ENCODE assay signal across 20 cellular contexts in genomic region chr1:177343445-177343844, GRCh38.
DNase-seq lines count a peak whose midpoint lies in the region; ATAC-seq, FAIRE-seq and TF ChIP-seq lines count a peak whose summit lies in the region.
"Had no signal": no experiment of that assay in that cellular context is flagged by ENCODE, and none has a peak within 500 bp of the region (broad histone marks: within the 10 kb centered on the region; RNA-seq: fewer than 3 reads in every experiment).

No MANE protein-coding gene starts in this region.

- H4K20me1 ChIP-seq in GM23338 (replicated peaks; ENCODE audit: insufficient read depth) (no peaks in the 10 kb centered on the region), H1 (replicated peaks in 1 of 2; ENCODE audit: control insufficient read depth in 1 of 2, insufficient read depth in 2 of 2, low read length in 2 of 2) (no peaks in the 10 kb centered on the region)

- H3K18ac ChIP-seq in H1 (ENCODE audit: extremely low read depth, low read length) = no peak overlapping the region

- TF ChIP-seq POLR2A in H1 (IDR thresholded peaks at IDR 0.05; ENCODE audit: control extremely low read depth in 1 of 2, low read depth in 2 of 2, low read length in 2 of 2) = no peak

- H3K79me1 ChIP-seq in H1 (ENCODE audit: low read depth, low read length) = no peaks in the 10 kb centered on the region

- no peak overlapping the region for H2BK120ac ChIP-seq in H1 (replicated peaks; ENCODE audit: low read depth, low read length)

- H3K4me3 ChIP-seq in AG10803 (ENCODE audit: low read length) (no peak overlapping the region), GM23338 (no peak overlapping the region), H1 (ENCODE audit: extremely low read depth in 1 of 4, insufficient read depth in 2 of 4, low read depth in 3 of 4, low read length in 4 of 4) (no peak overlapping the region)
- H3K4me3 ChIP-seq: MG63 had no signal

- H3K4me3 Mint-ChIP-seq in GM23338 = no peak overlapping the region
- H3K4me3 Mint-ChIP-seq in nephron progenitor cell = no peak overlapping the region
- no peak overlapping the region for H3K4me3 Mint-ChIP-seq in WTC11
- H3K4me3 Mint-ChIP-seq: CD14-positive monocyte had no signal

- peak overlapping the region; percentile 38; the same call in 1 of the 2 replicates for H2AFZ ChIP-seq in GM23338
- H2AFZ ChIP-seq in H1 (ENCODE audit: low read length) = no peak overlapping the region; the same call in 1 of the 2 replicates

- H3K23ac ChIP-seq in H1 (ENCODE audit: insufficient read length) = no peak overlapping the region

- H3K4me1 Mint-ChIP-seq in GM23338 (no peaks in the 10 kb centered on the region; the same call in 2 of the 3 replicates), nephron progenitor cell (peaks cover 71% of the 10 kb centered on the region), WTC11 (peaks cover 5% of the 10 kb centered on the region; the same call in 1 of the 2 replicates)
- H3K4me1 Mint-ChIP-seq: CD14-positive monocyte had no signal

- H3K56ac ChIP-seq in H1 (replicated peaks; ENCODE audit: insufficient read length, low read depth, low read length) = no peak overlapping the region

- H3K14ac ChIP-seq in H1 (ENCODE audit: insufficient read length) = no peak overlapping the region

- H3K9me2 ChIP-seq in GM23338 (ENCODE audit: insufficient read depth) = 0 out of 2 replicates have a peak, but pooled peaks cover 2% of the 10 kb centered on the region
- H3K9me2 ChIP-seq: SK-N-SH had no signal

- no peak for TF ChIP-seq RAD21 in H1 (IDR thresholded peaks at IDR 0.05 in 1 of 2, conservative IDR thresholded peaks at IDR 0.05 in 1 of 2; ENCODE audit: low read depth in 2 of 2, low read length in 2 of 2)

- no peaks in the 10 kb centered on the region for H3F3A ChIP-seq in GM23338 (replicated peaks; ENCODE audit: low read depth)

- no peak overlapping the region for H4K8ac ChIP-seq in H1 (ENCODE audit: extremely low read depth, insufficient read depth, low read length)

- no peak for TF ChIP-seq EP300 in H1 (IDR thresholded peaks at IDR 0.05; ENCODE audit: borderline replicate concordance in 1 of 2, low read depth in 2 of 2, low read length in 2 of 2)

- no peak overlapping the region for H2AK5ac ChIP-seq in H1 (ENCODE audit: low read depth, low read length)

- H3K27me3 ChIP-seq in GM23338 (ENCODE audit: insufficient read depth) (no peaks in the 10 kb centered on the region), H1 (replicated peaks in 1 of 4; ENCODE audit: control insufficient read depth in 3 of 4, extremely low read depth in 1 of 4, insufficient read depth in 3 of 4, low read length in 3 of 4) (no peaks in the 10 kb centered on the region)

- TF ChIP-seq CTCF in AG10803 (conservative IDR thresholded peaks at IDR 0.05; ENCODE audit: low read length) = no peak
- TF ChIP-seq CTCF in GM23338 (conservative IDR thresholded peaks at IDR 0.05; ENCODE audit: low read depth in 2 of 2) = no peak
- TF ChIP-seq CTCF in H1 (IDR thresholded peaks at IDR 0.05; ENCODE audit: control extremely low read depth in 1 of 3, insufficient read depth in 1 of 3, low read depth in 1 of 3, low read length in 3 of 3) = no peak
- no peak for TF ChIP-seq CTCF in nephron progenitor cell (IDR thresholded peaks at IDR 0.05)
- no peak for TF ChIP-seq CTCF in WTC11 (IDR thresholded peaks at IDR 0.05)

- ATAC-seq in GM23338 (no peak), WTC11 (no peak)
- ATAC-seq: PC-3 had no signal

- peaks cover 6% of the 10 kb centered on the region for H3K27me3 Mint-ChIP-seq in GM23338 (ENCODE audit: insufficient read depth, low read depth, poor library complexity)
- peaks cover 2% of the 10 kb centered on the region for H3K27me3 Mint-ChIP-seq in nephron progenitor cell (ENCODE audit: low read depth, poor library complexity)
- H3K27me3 Mint-ChIP-seq in WTC11 (ENCODE audit: low read depth) = no peaks in the 10 kb centered on the region

- H3K27ac Mint-ChIP-seq in GM23338 (no peak overlapping the region), nephron progenitor cell (peak overlapping the region; percentile 46), WTC11 (no peak overlapping the region)
- H3K27ac Mint-ChIP-seq: CD14-positive monocyte had no signal

- POLR2A ChIA-PET in H1 (lab: Charles Lee; ENCODE audit: partially characterized antibody) (no interaction called here), WTC11 (lab: Charles Lee) (no interaction called here)

- no peak overlapping the region for H3K4me2 ChIP-seq in GM23338
- no peak overlapping the region for H3K4me2 ChIP-seq in H1 (ENCODE audit: insufficient read depth in 1 of 2, low read depth in 2 of 2, low read length in 2 of 2)
- H3K4me2 ChIP-seq: SK-N-SH had no signal

- no peaks in the 10 kb centered on the region for H3K36me3 ChIP-seq in GM23338 (ENCODE audit: insufficient read depth)
- no peaks in the 10 kb centered on the region for H3K36me3 ChIP-seq in H1 (ENCODE audit: control insufficient read depth in 2 of 4, insufficient read depth in 4 of 4, low read length in 3 of 4)
- H3K36me3 ChIP-seq: MG63 had no signal

- FAIRE-seq in H1 (lab: Jason Lieb, UNC) = no peak

- H3K9me3 Mint-ChIP-seq in GM23338 (no peaks in the 10 kb centered on the region; the same call in 2 of the 3 replicates), nephron progenitor cell (no peaks in the 10 kb centered on the region), WTC11 (no peaks in the 10 kb centered on the region)

- no peaks in the 10 kb centered on the region for H3K79me2 ChIP-seq in GM23338 (replicated peaks; ENCODE audit: insufficient read depth)
- H3K79me2 ChIP-seq in H1 (ENCODE audit: control insufficient read depth in 1 of 2, insufficient read depth in 2 of 2, low read length in 2 of 2) = no peaks in the 10 kb centered on the region

- 90% methylated on average over 5 of the region's 5 CpGs; no CpG with 5 or more reads in 1 of the 2 experiments for WGBS in H1 (ENCODE audit: extremely low coverage in 1 of 2, insufficient coverage in 1 of 2, insufficient read length in 1 of 2, insufficient replicate concordance in 2 of 2, low coverage in 1 of 2, low lambda C conversion rate in 2 of 2, missing lambda C conversion rate in 1 of 2), 2 experiments

- no peak overlapping the region for H3K27ac ChIP-seq in GM23338 (ENCODE audit: low read depth)
- no peak overlapping the region for H3K27ac ChIP-seq in H1 (ENCODE audit: low read depth, low read length)

- no peak overlapping the region for H2BK15ac ChIP-seq in H1 (ENCODE audit: low read length)

- no peak overlapping the region for H2BK20ac ChIP-seq in H1 (ENCODE audit: low read length)

- no peaks in the 10 kb centered on the region for H3K23me2 ChIP-seq in H1 (ENCODE audit: low read depth, low read length)

- H3K9ac ChIP-seq in H1 (replicated peaks in 1 of 4; ENCODE audit: extremely low read depth in 1 of 4, low read depth in 3 of 4, low read length in 3 of 4) = no peak overlapping the region
- H3K9ac ChIP-seq: SK-N-SH had no signal

- H4K91ac ChIP-seq in H1 (replicated peaks; ENCODE audit: insufficient read length, low read length) = no peak overlapping the region

- no peaks in the 10 kb centered on the region for H3K36me3 Mint-ChIP-seq in GM23338 (ENCODE audit: low read depth)
- H3K36me3 Mint-ChIP-seq in nephron progenitor cell (ENCODE audit: low read depth) = no peaks in the 10 kb centered on the region
- H3K36me3 Mint-ChIP-seq in WTC11 = no peaks in the 10 kb centered on the region
- H3K36me3 Mint-ChIP-seq: CD14-positive monocyte had no signal

- no peak overlapping the region for H3K4ac ChIP-seq in H1 (replicated peaks; ENCODE audit: insufficient read length, low read depth, low read length)

- H2BK5ac ChIP-seq in H1 (ENCODE audit: low read depth, low read length) = no peak overlapping the region

- no peak overlapping the region for H4K5ac ChIP-seq in H1 (ENCODE audit: insufficient read length, low read depth, low read length)

- no peaks in the 10 kb centered on the region for H3K4me1 ChIP-seq in GM23338 (ENCODE audit: insufficient read depth)
- H3K4me1 ChIP-seq in H1 (replicated peaks in 1 of 4; ENCODE audit: control insufficient read depth in 3 of 4, insufficient read depth in 4 of 4, low read length in 3 of 4) = no peaks in the 10 kb centered on the region

- H3K9me3 ChIP-seq in H1 (ENCODE audit: insufficient read depth in 2 of 2, low read depth in 1 of 2, low read length in 1 of 2) = no peaks in the 10 kb centered on the region
- H3K9me3 ChIP-seq: MG63, SK-N-SH had no signal

- no peak overlapping the region for H2BK12ac ChIP-seq in H1 (ENCODE audit: low read depth, low read length)

- DNase-seq in AG10803 (ENCODE audit: low read depth) (peak; percentile 9), GM23338 (ENCODE audit: low spot score) (no peak), H1 (ENCODE audit: low read depth in 1 of 2, low spot score in 2 of 2) (no peak), nephron progenitor cell (peak; percentile 22), NCI-H748 treated with DMSO at 0.1 percent for 48 hours (lab: John Stamatoyannopoulos, UW) (no peak), WTC11 (ENCODE audit: low spot score) (no peak)
- no peak for DNase-seq in activated naive CD4-positive, alpha-beta T cell treated with anti-CD3 and anti-CD28 coated beads, Interleukin-2, amount 50 U/mL, for 16 hours
- DNase-seq: DMS 273 treated with DMSO at 0.1 percent for 48 hours, DND-41, H7, Kasumi-1, MG63, NCI-H1105, NCI-H2081, NCI-H446 treated with DMSO at 0.1 percent for 48 hours, PC-3, RPMI8226, SHP77 treated with DMSO at 0.1 percent for 48 hours, SK-N-SH had no signal

- CTCF ChIA-PET in H1 (lab: Charles Lee; ENCODE audit: partially characterized antibody) (interaction anchor here (0.9 to 3.5 kb wide), 6 partner anchors 9 to 603 kb away, joined by 3 to 26 read pairs (median 4); no protein-coding TSS in a partner anchor), WTC11 (lab: Charles Lee) (interaction anchor here (1.0 kb wide), 1 partner anchor 12 kb away, joined by 3 read pairs; no protein-coding TSS in a partner anchor)

TF ChIP-seq in GM23338, 12 proteins besides CTCF, POLR2A, EP300 and RAD21 (continues in another document):
- TF ChIP-seq ZNF331 (CRISPR knock-in tag; IDR thresholded peaks at IDR 0.05; ENCODE audit: low read depth) = no peak

TF ChIP-seq in H1, 55 proteins besides CTCF, POLR2A, EP300 and RAD21:
- TF ChIP-seq POU5F1 (IDR thresholded peaks at IDR 0.05; ENCODE audit: low read depth, low read length) = no peak
- 0 out of 2 replicates have a peak, but pooled peaks have one; percentile 32 for TF ChIP-seq CEBPB (IDR thresholded peaks at IDR 0.05; ENCODE audit: low read depth, low read length)
- TF ChIP-seq RXRA (IDR thresholded peaks at IDR 0.05; ENCODE audit: insufficient read depth, low read depth, low read length) = no peak
- TF ChIP-seq SP1 (IDR thresholded peaks at IDR 0.05; ENCODE audit: low read depth, low read length) = no peak
- TF ChIP-seq ZNF274 (IDR thresholded peaks at IDR 0.05; ENCODE audit: borderline replicate concordance, extremely low read depth, low read length) = no peak

TF ChIP-seq in WTC11, 78 proteins besides CTCF, POLR2A, EP300 and RAD21 (continues in another document):
- TF ChIP-seq ZNF232 (CRISPR knock-in tag; IDR thresholded peaks at IDR 0.05) (no peak), MAX (CRISPR knock-in tag; IDR thresholded peaks at IDR 0.05) (no peak), PRRX2 (CRISPR knock-in tag; IDR thresholded peaks at IDR 0.05) (no peak), RELA (CRISPR knock-in tag; IDR thresholded peaks at IDR 0.05; ENCODE audit: borderline replicate concordance) (no peak)

Comparison
In these comparisons a context has a peak if more than half of its experiments do, and no peak if none do; other contexts are left out.
1. DNase-seq: peak in AG10803 (single experiment) and nephron progenitor cell (single experiment); none in GM23338 (single experiment), H1 (0 of 2), NCI-H748 treated with DMSO at 0.1 percent for 48 hours (single experiment), activated naive CD4-positive, alpha-beta T cell treated with anti-CD3 and anti-CD28 coated beads, Interleukin-2, amount 50 U/mL, for 16 hours (single experiment) and WTC11 (single experiment).